16 cellular contexts compared by ENCODE assay signal in genomic region chr1:154923695-154924094, GRCh38.
"Had no signal": no experiment of that assay in that cellular context is flagged by ENCODE, and none has a peak within 500 bp of the region (broad histone marks: within the 10 kb centered on the region; RNA-seq: fewer than 3 reads in every experiment).

No MANE protein-coding gene starts in this region.

- DNase-seq: colonic mucosa; dermis blood vessel endothelial cell; erythroblast; foreskin melanocyte; head of caudate nucleus; hippocampal formation; kidney glomerular epithelial cell; natural killer cell; stimulated activated CD4-positive, alpha-beta T cell treated with anti-CD3 and anti-CD28 coated beads, Interleukin-2, amount 100 ng/mL, for 24 hours; stimulated activated CD4-positive, alpha-beta T cell treated with anti-CD3 and anti-CD28 coated beads, Interleukin-4, amount 100 ng/mL, for 4 hours; stimulated activated naive CD4-positive, alpha-beta T cell; thyroid gland had no signal

- H3K27ac ChIP-seq: colonic mucosa, suprapubic skin, thyroid gland had no signal

- H3K27me3 ChIP-seq: colonic mucosa, suprapubic skin, thyroid gland had no signal

- H3K9me3 ChIP-seq: colonic mucosa, suprapubic skin, thyroid gland had no signal

- H3K4me3 ChIP-seq: colonic mucosa, suprapubic skin, thyroid gland had no signal

- FAIRE-seq: endothelial cell of umbilical vein had no signal

- H3K4me1 ChIP-seq: colonic mucosa, suprapubic skin, thyroid gland had no signal

- ATAC-seq: left lobe of liver, natural killer cell, sciatic nerve had no signal
